Comparison of ENCODE assay signal across 8 cellular contexts in genomic region chr15:98647026-98647773, GRCh38. TPM values are rescaled to one million over a fixed set of nuclear protein-coding genes. Genes with fewer than 3 reads are reported as not detected.
DNase-seq lines count a peak whose midpoint lies in the region; ATAC-seq and TF ChIP-seq lines count a peak whose summit lies in the region.

No MANE protein-coding gene starts in this region.

- DNase-seq in NCI-H1417 treated with DMSO at 0.1 percent for 48 hours (lab: John Stamatoyannopoulos, UW): peak; percentile 61
- peak; percentile 12 for DNase-seq in activated CD4-positive, CD25-positive, alpha-beta regulatory T cell treated with anti-CD3 and anti-CD28 coated beads, Interleukin-2, amount 50 U/mL, for 16 hours (ENCODE audit: low read depth, low spot score)
- peak; percentile 71 for DNase-seq in cerebellum (ENCODE audit: low spot score)
- DNase-seq in kidney glomerular epithelial cell (lab: John Stamatoyannopoulos, UW): peak; percentile 14
- peak; percentile 71 for DNase-seq in stimulated activated CD4-positive, alpha-beta T cell treated with anti-CD3 and anti-CD28 coated beads, Interleukin-1b, Interleukin-23, amount 100 ng/mL, for 48 hours
- DNase-seq in middle frontal gyrus (ENCODE audit: extremely low spot score, low spot score): no peak

- peak; percentile 43 for ATAC-seq in HG02571 (IDR thresholded peaks at IDR 0.05; ENCODE audit: unreplicated experiment)

- TF ChIP-seq CTCF in GM12873 (IDR thresholded peaks at IDR 0.05; ENCODE audit: insufficient read depth, low read depth, low read length, missing control alignments): peak; percentile 53

RNA-seq across cellular contexts. Expression of gene IGF1R, which starts 1.1 kb away (rescaled TPM):
- total RNA-seq in cerebellum: 68.7 TPM
